ENCODE assay signal across 1 cellular context in the genomic region with DNA sequence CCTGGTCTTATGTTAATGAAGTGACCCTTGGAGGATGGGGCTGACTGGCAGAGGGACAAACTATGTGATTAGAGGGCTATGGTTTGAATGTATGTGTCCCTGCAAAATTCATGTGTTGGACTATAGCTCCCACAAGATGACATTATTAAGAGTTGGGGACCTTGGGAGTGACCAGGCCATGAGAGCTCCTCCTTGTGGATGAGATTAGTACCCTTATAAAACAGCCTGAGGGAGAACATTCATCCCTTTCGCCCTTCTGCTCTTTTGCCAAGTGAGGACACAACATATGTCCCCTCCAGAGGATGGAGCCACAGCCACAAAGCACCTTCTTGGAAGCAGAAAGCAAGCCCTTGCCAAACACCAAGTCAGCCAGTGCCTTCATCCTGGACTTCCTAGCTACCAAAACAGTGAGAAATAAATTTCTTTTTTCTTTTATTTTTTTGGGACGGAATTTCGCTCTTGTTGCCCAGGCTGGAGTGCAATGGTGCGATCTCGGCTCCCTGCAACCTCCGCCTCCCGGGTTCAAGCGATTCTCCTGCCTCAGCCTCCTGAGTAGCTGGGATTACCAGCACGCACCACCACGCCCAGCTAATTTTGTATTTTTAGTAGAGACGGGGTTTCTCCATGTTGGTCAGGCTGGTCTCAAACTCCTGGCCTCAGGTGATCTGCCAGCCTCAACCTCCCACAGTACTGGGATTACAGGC.
TF ChIP-seq lines count a peak whose summit lies in the region.

No MANE protein-coding gene starts in this region.

TF ChIP-seq in SK-N-SH, 30 proteins besides CTCF, POLR2A, EP300 and RAD21:
- 0 out of 2 replicates have a peak, but pooled peaks have one; percentile 12 for TF ChIP-seq SMC3 (IDR thresholded peaks at IDR 0.05; ENCODE audit: low read depth, low read length)
